Comparison of ENCODE assay signal across 18 cellular contexts in the genomic region with DNA sequence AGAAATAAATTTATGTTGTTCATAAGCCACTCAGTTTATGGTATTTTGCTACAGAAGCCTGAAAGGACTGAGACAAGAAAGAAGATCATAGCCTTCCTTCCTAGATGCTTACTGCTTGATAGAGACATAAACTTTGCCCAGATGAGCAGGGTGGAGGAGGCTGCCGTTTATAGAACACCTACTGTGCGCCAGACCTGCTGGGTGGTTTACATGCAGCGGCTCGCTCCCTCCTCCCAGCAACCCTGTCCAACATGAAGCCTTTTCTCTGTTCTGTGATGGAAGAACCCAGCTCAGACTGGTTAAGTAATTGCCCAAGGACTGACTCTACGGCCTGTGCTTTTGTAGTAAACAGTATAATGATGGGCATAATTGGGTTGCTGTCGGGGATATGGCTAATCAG. TPM values are rescaled to one million over a fixed set of nuclear protein-coding genes. Genes with fewer than 3 reads are reported as not detected.
DNase-seq lines count a peak whose midpoint lies in the region; FAIRE-seq and TF ChIP-seq lines count a peak whose summit lies in the region.
"Had no signal": no experiment of that assay in that cellular context is flagged by ENCODE, and none has a peak within 500 bp of the region (broad histone marks: within the 10 kb centered on the region; RNA-seq: fewer than 3 reads in every experiment).

No MANE protein-coding gene starts in this region.

- H3K9me3 Mint-ChIP-seq in H9: no peaks in the 10 kb centered on the region
- H3K9me3 Mint-ChIP-seq: CD8-positive, alpha-beta memory T cell had no signal

- no peak overlapping the region for H2BK12ac ChIP-seq in H9 (ENCODE audit: insufficient read length, low read depth, low read length)

- H3K4me3 ChIP-seq in ACC112 (ENCODE audit: low read depth, low read length) (no peak overlapping the region), dorsolateral prefrontal cortex (no peak overlapping the region), ovary (no peak overlapping the region), kidney (ENCODE audit: low read length in 2 of 2) (no peak overlapping the region)
- H3K4me3 ChIP-seq: A549, Peyer's patch had no signal

- peak overlapping the region; percentile 15; the same call in 1 of the 2 replicates for H3K27ac ChIP-seq in ACC112 (ENCODE audit: low read depth, low read length)
- H3K27ac ChIP-seq in H9 (ENCODE audit: insufficient read length, low read depth, low read length): no peak overlapping the region
- H3K27ac ChIP-seq in dorsolateral prefrontal cortex: peak overlapping the region; percentile 87 to 100 (median 98)
- H3K27ac ChIP-seq in ovary: peak overlapping the region; percentile 14 to 63
- H3K27ac ChIP-seq in kidney (ENCODE audit: low read depth in 2 of 2, low read length in 2 of 2): no peak overlapping the region
- H3K27ac ChIP-seq: A549, KMS-11, Peyer's patch had no signal

- H3K56ac ChIP-seq in H9 (ENCODE audit: insufficient read length, low read depth, low read length): no peak overlapping the region

- H3K9ac ChIP-seq in H9 (ENCODE audit: extremely low read depth, insufficient read length, low read length) (no peak overlapping the region), kidney (ENCODE audit: low read length in 2 of 2) (no peak overlapping the region)
- H3K9ac ChIP-seq: KMS-11 had no signal

- no peak for TF ChIP-seq EP300 in ovary (IDR thresholded peaks at IDR 0.05)

- H4K20me1 ChIP-seq in H9 (ENCODE audit: control insufficient read depth, insufficient read depth, insufficient read length): no peaks in the 10 kb centered on the region

- no peak for FAIRE-seq in kidney (lab: Jason Lieb, UNC)
- FAIRE-seq: A549, D721Med had no signal

- H3K4me2 ChIP-seq in H9 (ENCODE audit: insufficient read depth, insufficient read length, low read length): no peak overlapping the region
- H3K4me2 ChIP-seq: A549, KMS-11 had no signal

- H3K27me3 Mint-ChIP-seq in H9 (ENCODE audit: low read depth): peaks cover 15% of the 10 kb centered on the region

- H4K8ac ChIP-seq in H9 (replicated peaks; ENCODE audit: insufficient read length, low read depth, low read length): no peak overlapping the region

- H2BK20ac ChIP-seq in H9 (ENCODE audit: low read depth, low read length, poor library complexity, severe bottlenecking): no peak overlapping the region

- H4K5ac ChIP-seq in H9 (ENCODE audit: insufficient read length, low read depth, low read length): no peak overlapping the region

- no peak overlapping the region for H3K27ac Mint-ChIP-seq in H9
- H3K27ac Mint-ChIP-seq: CD8-positive, alpha-beta memory T cell had no signal

- no peak overlapping the region for H2BK120ac ChIP-seq in H9 (ENCODE audit: low read depth, low read length, poor library complexity, severe bottlenecking)

- H3K14ac ChIP-seq in H9 (ENCODE audit: insufficient read depth, low read length): no peak overlapping the region

- H3K4me1 Mint-ChIP-seq in H9: peaks cover 28 to 36% of the 10 kb centered on the region in 2 experiments
- H3K4me1 Mint-ChIP-seq: CD8-positive, alpha-beta memory T cell had no signal

- H2AFZ ChIP-seq in ACC112 (ENCODE audit: low read length, unreplicated experiment): no peak overlapping the region
- H2AFZ ChIP-seq in H9 (ENCODE audit: low read length): no peak overlapping the region

- H3K79me2 ChIP-seq in ACC112 (ENCODE audit: control insufficient read depth, insufficient read depth, low read length, unreplicated experiment): peaks cover 17% of the 10 kb centered on the region
- H3K79me2 ChIP-seq in H9 (ENCODE audit: insufficient read depth, low read length): no peaks in the 10 kb centered on the region

- no peaks in the 10 kb centered on the region for H3K36me3 ChIP-seq in ACC112 (ENCODE audit: insufficient read depth, low read length)
- no peaks in the 10 kb centered on the region for H3K36me3 ChIP-seq in ovary
- no peaks in the 10 kb centered on the region for H3K36me3 ChIP-seq in kidney (ENCODE audit: control insufficient read depth in 1 of 2, insufficient read depth in 2 of 2, low read length in 2 of 2)
- H3K36me3 ChIP-seq: Peyer's patch had no signal

- no peak overlapping the region for H4K91ac ChIP-seq in H9 (ENCODE audit: insufficient read length, low read depth, low read length)

- H3K4me3 Mint-ChIP-seq in H9: no peak overlapping the region
- H3K4me3 Mint-ChIP-seq: CD8-positive, alpha-beta memory T cell had no signal

- H2BK5ac ChIP-seq in H9 (ENCODE audit: insufficient read length, low read length): no peak overlapping the region

- no peak overlapping the region for H2AK5ac ChIP-seq in H9 (ENCODE audit: insufficient read length, low read length)

- H3K23ac ChIP-seq in H9 (ENCODE audit: insufficient read length, low read depth, low read length): no peak overlapping the region

- no peak overlapping the region for H3K18ac ChIP-seq in H9 (ENCODE audit: insufficient read length, low read depth, low read length)

- no peak for TF ChIP-seq CTCF in H9 (conservative IDR thresholded peaks at IDR 0.05)
- no peak for TF ChIP-seq CTCF in dorsolateral prefrontal cortex (IDR thresholded peaks at IDR 0.05 in 54 of 56, conservative IDR thresholded peaks at IDR 0.05 in 2 of 56; ENCODE audit: low read depth in 1 of 56, partially characterized antibody in 56 of 56)
- no peak for TF ChIP-seq CTCF in ovary (IDR thresholded peaks at IDR 0.05)
- no peak for TF ChIP-seq CTCF in kidney (IDR thresholded peaks at IDR 0.05; ENCODE audit: borderline replicate concordance, extremely low read depth, insufficient read depth)

- no peak for DNase-seq in H9
- no peak for DNase-seq in dorsolateral prefrontal cortex
- no peak for DNase-seq in ovary
- DNase-seq in SIG-M5 (lab: John Stamatoyannopoulos, UW): no peak
- DNase-seq in kidney: no peak
- DNase-seq in NCI-H2171 treated with DMSO at 0.1 percent for 48 hours (lab: John Stamatoyannopoulos, UW): no peak
- no peak for DNase-seq in NCI-H2029 treated with DMSO at 0.1 percent for 48 hours (lab: John Stamatoyannopoulos, UW)
- DNase-seq: CD8-positive, alpha-beta memory T cell; MV-4-11; NCI-H1417 treated with DMSO at 0.1 percent for 48 hours; NCI-H187 treated with DMSO at 0.1 percent for 48 hours; NCI-H446 treated with DMSO at 0.1 percent for 48 hours; Peyer's patch had no signal

- no peak for TF ChIP-seq POLR2A in ovary (IDR thresholded peaks at IDR 0.05)

- peaks cover 0 to 4% (median 0%) of the 10 kb centered on the region in 3 experiments; a peak in 1 of 7 replicates for H3K36me3 Mint-ChIP-seq in H9 (ENCODE audit: insufficient read depth in 1 of 3, low read depth in 3 of 3)
- H3K36me3 Mint-ChIP-seq: CD8-positive, alpha-beta memory T cell had no signal

- H3K4ac ChIP-seq in H9 (ENCODE audit: low read depth, low read length): no peak overlapping the region

- no peaks in the 10 kb centered on the region for H3K9me3 ChIP-seq in H9 (ENCODE audit: control insufficient read depth, low read depth, low read length)
- no peaks in the 10 kb centered on the region for H3K9me3 ChIP-seq in ovary
- H3K9me3 ChIP-seq in kidney (ENCODE audit: control insufficient read depth in 1 of 2, low read length in 2 of 2): no peaks in the 10 kb centered on the region
- H3K9me3 ChIP-seq: A549, Peyer's patch had no signal

- whole genome bisulfite sequencing in H9 (ENCODE audit: extremely low coverage, insufficient read length, low lambda C conversion rate): no CpG with 5 or more reads among the region's 6 CpGs
- WGBS in ovary, 3 donors: 73 to 86% (median 80%) methylated on average over 6 of the region's 6 CpGs

- no peak overlapping the region for H3T11ph ChIP-seq in H9 (ENCODE audit: low read length)

- H3K4me1 ChIP-seq in ACC112 (ENCODE audit: control insufficient read depth, insufficient read depth, low read length, unreplicated experiment) (peaks cover 66% of the 10 kb centered on the region), H9 (ENCODE audit: insufficient read depth, low read length) (peaks cover 6% of the 10 kb centered on the region; the same call in 1 of the 2 replicates), ovary (ENCODE audit: insufficient read depth) (peaks cover 27% of the 10 kb centered on the region), kidney (ENCODE audit: control insufficient read depth in 1 of 2, insufficient read depth in 1 of 2, low read depth in 1 of 2, low read length in 2 of 2) (peaks cover 2 to 13% of the 10 kb centered on the region in 2 donors)

- H3K79me1 ChIP-seq in H9 (ENCODE audit: insufficient read depth, low read depth, low read length, poor library complexity, severe bottlenecking): no peaks in the 10 kb centered on the region

- no peaks in the 10 kb centered on the region for H3K23me2 ChIP-seq in H9 (ENCODE audit: insufficient read length, low read depth, low read length, poor library complexity, severe bottlenecking)

- intact Hi-C loops in dorsolateral prefrontal cortex (cut with DNase I): loop anchor here (1.0 to 5.0 kb wide), 6 partner anchors 19 to 37 kb away; partner anchors contain the start of gene CORO2B (in 1 of the 2)
- intact Hi-C loops in ovary (cut with DNase I): no loop called here
- intact Hi-C loops in kidney (cut with DNase I): no loop called here

- H3K27me3 ChIP-seq in ACC112 (ENCODE audit: insufficient read depth, low read length) (no peaks in the 10 kb centered on the region), H9 (ENCODE audit: insufficient read depth, low read length) (no peaks in the 10 kb centered on the region), dorsolateral prefrontal cortex (no peaks in the 10 kb centered on the region), ovary (no peaks in the 10 kb centered on the region)
- H3K27me3 ChIP-seq: Peyer's patch had no signal

- 0 out of 2 replicates have a peak overlapping the region, but pooled peaks have one; percentile 10 for H2BK15ac ChIP-seq in H9 (ENCODE audit: low read depth, low read length)

RNA-seq across cellular contexts. Expression of gene CORO2B, which starts 37.0 kb away (rescaled TPM):
- total RNA-seq in H9 (2021) (3.1 and 3.2 TPM in 2 replicates), dorsolateral prefrontal cortex (100 to 1,000 TPM in 88 of 120 experiments, 10 to 100 TPM in 32; 75.5 to 144 (median 107) TPM), ovary (10 to 100 TPM in 6 of 7 donors, 1 to 10 TPM in 1; 7.5 to 61.0 (median 22.8) TPM), kidney (7.9 TPM)
- polyA plus RNA-seq in ovary (10 to 100 TPM; 11.3 to 12.4 TPM), kidney (ENCODE audit: insufficient read depth, low read depth, low replicate concordance) (9.0 TPM)
- total RNA-seq: CD8-positive, alpha-beta memory T cell; HT-29 had no signal
- polyA plus RNA-seq: CD8-positive, alpha-beta memory T cell had no signal

Comparison
In these comparisons a context has a peak if more than half of its experiments do, and no peak if none do; other contexts are left out.
1. H3K27ac ChIP-seq: peak in ACC112 (single experiment), dorsolateral prefrontal cortex (59 of 59) and ovary (2 of 2); none in H9 (single experiment) and kidney (0 of 2).
2. intact Hi-C loops: an anchor here in dorsolateral prefrontal cortex (1.0 to 5.0 kb wide); none called in ovary and kidney.